Comparison of ENCODE assay signal across 23 cellular contexts in the genomic region with DNA sequence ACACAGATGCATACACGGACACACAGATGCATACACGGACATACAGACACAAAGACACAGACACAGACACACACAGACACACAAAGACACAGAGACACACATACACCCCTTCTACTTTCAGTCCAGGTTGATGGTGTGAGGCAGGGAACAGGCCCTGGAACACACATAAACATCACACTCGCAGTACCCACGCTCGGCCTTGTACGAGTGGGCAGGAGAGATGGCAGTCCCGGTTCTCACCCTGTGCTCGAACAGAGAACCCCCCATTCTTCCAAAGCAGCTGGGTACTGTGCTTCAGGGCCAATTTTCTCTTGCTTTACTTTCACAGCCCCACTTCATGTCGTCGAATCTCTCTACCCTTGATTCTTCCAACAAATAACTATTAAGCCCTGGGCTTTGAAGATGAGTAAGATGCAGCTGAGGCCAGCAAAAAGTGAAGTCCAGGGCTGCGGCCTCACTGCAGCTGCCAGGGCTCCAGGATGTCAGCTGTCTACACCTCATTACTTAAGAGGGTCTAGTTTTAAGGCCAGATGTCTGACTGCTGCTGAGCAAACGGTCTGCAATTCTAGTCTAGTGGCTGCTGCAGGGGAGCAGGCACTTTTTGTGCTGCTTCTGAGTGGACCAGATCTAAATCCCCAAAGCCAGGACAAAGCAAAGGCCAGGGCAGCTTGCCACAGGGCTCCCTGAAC.
DNase-seq lines count a peak whose midpoint lies in the region; ATAC-seq and TF ChIP-seq lines count a peak whose summit lies in the region.
"Had no signal": no experiment of that assay in that cellular context is flagged by ENCODE, and none has a peak within 500 bp of the region (broad histone marks: within the 10 kb centered on the region; RNA-seq: fewer than 3 reads in every experiment).

No MANE protein-coding gene starts in this region.

- no peaks in the 10 kb centered on the region for H3K79me1 ChIP-seq in H9 (ENCODE audit: insufficient read depth, low read depth, low read length, poor library complexity, severe bottlenecking)

- H3K4me3 Mint-ChIP-seq in H9 (no peak overlapping the region), endothelial cell (ENCODE audit: unreplicated experiment) (peak overlapping the region; percentile 0), nephron (peak overlapping the region in 1 of 3 experiments; percentile 68)
- H3K4me3 Mint-ChIP-seq in stimulated activated effector memory CD8-positive, alpha-beta T cell treated with anti-CD3 and anti-CD28 coated beads, Interleukin-12 subunit alpha, Interleukin-12 subunit beta, amount 100 ng/mL, for 72 hours = no peak overlapping the region
- no peak overlapping the region for H3K4me3 Mint-ChIP-seq in activated CD4-positive, alpha-beta T cell treated with anti-CD3 and anti-CD28 coated beads for 36 hours
- H3K4me3 Mint-ChIP-seq: activated naive CD4-positive, alpha-beta T cell treated with anti-CD3 and anti-CD28 coated beads, Interleukin-2, amount 50 U/mL, for 24 hours; naive thymus-derived CD8-positive, alpha-beta T cell had no signal

- H3K27ac ChIP-seq in H9 (ENCODE audit: insufficient read length, low read depth, low read length) = no peak overlapping the region
- H3K27ac ChIP-seq: ascending aorta, KMS-11, parathyroid adenoma, RWPE1, skin epidermis had no signal

- POLR2A ChIA-PET in activated CD4-positive, alpha-beta T cell treated with anti-CD3 and anti-CD28 coated beads for 36 hours (lab: Charles Lee) = no interaction called here

- peaks cover 3% of the 10 kb centered on the region for H3K4me1 ChIP-seq in H9 (ENCODE audit: insufficient read depth, low read length)
- H3K4me1 ChIP-seq: ascending aorta had no signal

- peak; percentile 39 for DNase-seq in AG20443 (ENCODE audit: low spot score)
- no peak for DNase-seq in H9
- no peak for DNase-seq in endothelial cell (ENCODE audit: low spot score)
- no peak for DNase-seq in stimulated activated effector memory CD8-positive, alpha-beta T cell treated with anti-CD3 and anti-CD28 coated beads, Interleukin-12 subunit alpha, Interleukin-12 subunit beta, amount 100 ng/mL, for 72 hours (ENCODE audit: low spot score in 2 of 2)
- no peak for DNase-seq in midbrain (lab: John Stamatoyannopoulos, UW)
- no peak for DNase-seq in D341Med (ENCODE audit: low spot score)
- no peak for DNase-seq in activated CD4-positive, alpha-beta T cell treated with anti-CD3 and anti-CD28 coated beads for 36 hours
- DNase-seq: activated CD8-positive, alpha-beta memory T cell treated with anti-CD3 and anti-CD28 coated beads for 24 hours; H7; hypothalamus; islet precursor cell; mammary epithelial cell; naive thymus-derived CD8-positive, alpha-beta T cell; NCI-H1930; stimulated activated CD4-positive, alpha-beta T cell treated with anti-CD3 and anti-CD28 coated beads, Interleukin-4, amount 100 ng/mL, for 4 hours had no signal

- peaks cover 19 to 22% of the 10 kb centered on the region in 2 experiments for H3K4me1 Mint-ChIP-seq in H9
- no peaks in the 10 kb centered on the region for H3K4me1 Mint-ChIP-seq in endothelial cell (ENCODE audit: unreplicated experiment)
- H3K4me1 Mint-ChIP-seq in nephron = peaks cover 49% of the 10 kb centered on the region
- no peaks in the 10 kb centered on the region for H3K4me1 Mint-ChIP-seq in stimulated activated effector memory CD8-positive, alpha-beta T cell treated with anti-CD3 and anti-CD28 coated beads, Interleukin-12 subunit alpha, Interleukin-12 subunit beta, amount 100 ng/mL, for 72 hours
- H3K4me1 Mint-ChIP-seq in activated CD4-positive, alpha-beta T cell treated with anti-CD3 and anti-CD28 coated beads for 36 hours = no peaks in the 10 kb centered on the region
- H3K4me1 Mint-ChIP-seq: activated naive CD4-positive, alpha-beta T cell treated with anti-CD3 and anti-CD28 coated beads, Interleukin-2, amount 50 U/mL, for 24 hours had no signal

- H3K27me3 Mint-ChIP-seq in H9 (ENCODE audit: low read depth) = no peaks in the 10 kb centered on the region; the same call in 1 of the 2 replicates
- H3K27me3 Mint-ChIP-seq in endothelial cell (ENCODE audit: unreplicated experiment) = peaks cover 2% of the 10 kb centered on the region
- no peaks in the 10 kb centered on the region for H3K27me3 Mint-ChIP-seq in nephron (ENCODE audit: low read depth)
- peaks cover 22% of the 10 kb centered on the region for H3K27me3 Mint-ChIP-seq in activated CD4-positive, alpha-beta T cell treated with anti-CD3 and anti-CD28 coated beads for 36 hours

- no peak overlapping the region for H4K8ac ChIP-seq in H9 (replicated peaks; ENCODE audit: insufficient read length, low read depth, low read length)

- H3K27ac Mint-ChIP-seq in H9 (peak overlapping the region in 2 of 3 experiments; percentile 0 to 5; a peak in 2 of 7 replicates), endothelial cell (ENCODE audit: unreplicated experiment) (no peak overlapping the region), nephron (peak overlapping the region; percentile 16 to 39 (median 19))
- H3K27ac Mint-ChIP-seq in stimulated activated effector memory CD8-positive, alpha-beta T cell treated with anti-CD3 and anti-CD28 coated beads, Interleukin-12 subunit alpha, Interleukin-12 subunit beta, amount 100 ng/mL, for 72 hours = no peak overlapping the region
- H3K27ac Mint-ChIP-seq in activated CD4-positive, alpha-beta T cell treated with anti-CD3 and anti-CD28 coated beads for 36 hours = no peak overlapping the region
- H3K27ac Mint-ChIP-seq: activated naive CD4-positive, alpha-beta T cell treated with anti-CD3 and anti-CD28 coated beads, Interleukin-2, amount 50 U/mL, for 24 hours; naive thymus-derived CD8-positive, alpha-beta T cell had no signal

- TF ChIP-seq CTCF in H9 (conservative IDR thresholded peaks at IDR 0.05) (no peak), endothelial cell (IDR thresholded peaks at IDR 0.05; ENCODE audit: unreplicated experiment) (no peak), nephron (IDR thresholded peaks at IDR 0.05; ENCODE audit: unreplicated experiment in 3 of 3) (no peak)

- no peaks in the 10 kb centered on the region for H3K79me2 ChIP-seq in H9 (ENCODE audit: insufficient read depth, low read length)
- H3K79me2 ChIP-seq: parathyroid adenoma had no signal

- H3K9me3 Mint-ChIP-seq in H9 (no peaks in the 10 kb centered on the region), endothelial cell (ENCODE audit: unreplicated experiment) (no peaks in the 10 kb centered on the region), nephron (no peaks in the 10 kb centered on the region)
- H3K9me3 Mint-ChIP-seq in stimulated activated effector memory CD8-positive, alpha-beta T cell treated with anti-CD3 and anti-CD28 coated beads, Interleukin-12 subunit alpha, Interleukin-12 subunit beta, amount 100 ng/mL, for 72 hours = no peaks in the 10 kb centered on the region
- H3K9me3 Mint-ChIP-seq in activated CD4-positive, alpha-beta T cell treated with anti-CD3 and anti-CD28 coated beads for 36 hours (ENCODE audit: low read depth) = no peaks in the 10 kb centered on the region
- H3K9me3 Mint-ChIP-seq: activated naive CD4-positive, alpha-beta T cell treated with anti-CD3 and anti-CD28 coated beads, Interleukin-2, amount 50 U/mL, for 24 hours; naive thymus-derived CD8-positive, alpha-beta T cell had no signal

- H3K36me3 Mint-ChIP-seq in H9 (ENCODE audit: insufficient read depth in 1 of 3, low read depth in 3 of 3) (peaks cover 13 to 16% (median 14%) of the 10 kb centered on the region in 3 experiments; a peak in 6 of 7 replicates), endothelial cell (ENCODE audit: low read depth, unreplicated experiment) (peaks cover 5% of the 10 kb centered on the region), nephron (ENCODE audit: low read depth) (peaks cover 3% of the 10 kb centered on the region)
- H3K36me3 Mint-ChIP-seq in stimulated activated effector memory CD8-positive, alpha-beta T cell treated with anti-CD3 and anti-CD28 coated beads, Interleukin-12 subunit alpha, Interleukin-12 subunit beta, amount 100 ng/mL, for 72 hours = no peaks in the 10 kb centered on the region
- H3K36me3 Mint-ChIP-seq in activated CD4-positive, alpha-beta T cell treated with anti-CD3 and anti-CD28 coated beads for 36 hours (ENCODE audit: low read depth) = no peaks in the 10 kb centered on the region
- H3K36me3 Mint-ChIP-seq: activated naive CD4-positive, alpha-beta T cell treated with anti-CD3 and anti-CD28 coated beads, Interleukin-2, amount 50 U/mL, for 24 hours; naive thymus-derived CD8-positive, alpha-beta T cell had no signal

- no peak overlapping the region for H2AK5ac ChIP-seq in H9 (ENCODE audit: insufficient read length, low read length)

- H3K9me3 ChIP-seq in H9 (ENCODE audit: control insufficient read depth, low read depth, low read length) = no peaks in the 10 kb centered on the region
- H3K9me3 ChIP-seq: ascending aorta had no signal

- no peak overlapping the region for H3K56ac ChIP-seq in H9 (ENCODE audit: insufficient read length, low read depth, low read length)

- peaks cover 3% of the 10 kb centered on the region for H3K23me2 ChIP-seq in H9 (ENCODE audit: insufficient read length, low read depth, low read length, poor library complexity, severe bottlenecking)

- H2AFZ ChIP-seq in H9 (ENCODE audit: low read length) = no peak overlapping the region
- H2AFZ ChIP-seq: parathyroid adenoma had no signal

- no CpG with 5 or more reads among the region's 12 CpGs for WGBS in H9 (ENCODE audit: extremely low coverage, insufficient read length, low lambda C conversion rate)

- H2BK15ac ChIP-seq in H9 (ENCODE audit: low read depth, low read length) = no peak overlapping the region

- no peak overlapping the region for H3K4me2 ChIP-seq in H9 (ENCODE audit: insufficient read depth, insufficient read length, low read length)
- H3K4me2 ChIP-seq: KMS-11 had no signal

- H2BK120ac ChIP-seq in H9 (ENCODE audit: low read depth, low read length, poor library complexity, severe bottlenecking) = no peak overlapping the region

- no peak overlapping the region for H3K9ac ChIP-seq in H9 (ENCODE audit: extremely low read depth, insufficient read length, low read length)
- H3K9ac ChIP-seq: KMS-11, parathyroid adenoma had no signal

- no peak overlapping the region for H4K91ac ChIP-seq in H9 (ENCODE audit: insufficient read length, low read depth, low read length)

- H2BK20ac ChIP-seq in H9 (ENCODE audit: low read depth, low read length, poor library complexity, severe bottlenecking) = no peak overlapping the region

- no peak overlapping the region for H3T11ph ChIP-seq in H9 (ENCODE audit: low read length)

- H3K27me3 ChIP-seq in H9 (ENCODE audit: insufficient read depth, low read length) = no peaks in the 10 kb centered on the region
- H3K27me3 ChIP-seq: ascending aorta had no signal

- H2BK12ac ChIP-seq in H9 (ENCODE audit: insufficient read length, low read depth, low read length) = no peak overlapping the region

- CTCF ChIA-PET in activated CD4-positive, alpha-beta T cell treated with anti-CD3 and anti-CD28 coated beads for 36 hours (lab: Charles Lee) = no interaction called here

- intact Hi-C loops in activated CD4-positive, alpha-beta T cell treated with anti-CD3 and anti-CD28 coated beads for 36 hours (cut with DNase I, micrococcal nuclease) = no loop called here

- no peak for ATAC-seq in stimulated activated effector memory CD8-positive, alpha-beta T cell treated with anti-CD3 and anti-CD28 coated beads, Interleukin-12 subunit alpha, Interleukin-12 subunit beta, amount 100 ng/mL, for 72 hours
- ATAC-seq in activated CD4-positive, alpha-beta T cell treated with anti-CD3 and anti-CD28 coated beads for 36 hours = no peak
- ATAC-seq: activated CD4-positive, CD25-positive, alpha-beta regulatory T cell treated with anti-CD3 and anti-CD28 coated beads, Interleukin-2, amount 50 U/mL, for 24 hours; naive thymus-derived CD8-positive, alpha-beta T cell had no signal

- H4K5ac ChIP-seq in H9 (ENCODE audit: insufficient read length, low read depth, low read length) = no peak overlapping the region

- no peak overlapping the region for H2BK5ac ChIP-seq in H9 (ENCODE audit: insufficient read length, low read length)

- H3K23ac ChIP-seq in H9 (ENCODE audit: insufficient read length, low read depth, low read length) = no peak overlapping the region

- no peak overlapping the region for H3K14ac ChIP-seq in H9 (ENCODE audit: insufficient read depth, low read length)

- no peak overlapping the region for H3K18ac ChIP-seq in H9 (ENCODE audit: insufficient read length, low read depth, low read length)

- H4K20me1 ChIP-seq in H9 (ENCODE audit: control insufficient read depth, insufficient read depth, insufficient read length) = no peaks in the 10 kb centered on the region

- no peak overlapping the region for H3K4ac ChIP-seq in H9 (ENCODE audit: low read depth, low read length)

Comparison
In these comparisons a context has a peak if more than half of its experiments do, and no peak if none do; other contexts are left out.
1. H3K27ac Mint-ChIP-seq: peak in H9 (2 of 3) and nephron (3 of 3); none in endothelial cell (single experiment), stimulated activated effector memory CD8-positive, alpha-beta T cell treated with anti-CD3 and anti-CD28 coated beads, Interleukin-12 subunit alpha, Interleukin-12 subunit beta, amount 100 ng/mL, for 72 hours (single experiment) and activated CD4-positive, alpha-beta T cell treated with anti-CD3 and anti-CD28 coated beads for 36 hours (single experiment).